In the genomic region with DNA sequence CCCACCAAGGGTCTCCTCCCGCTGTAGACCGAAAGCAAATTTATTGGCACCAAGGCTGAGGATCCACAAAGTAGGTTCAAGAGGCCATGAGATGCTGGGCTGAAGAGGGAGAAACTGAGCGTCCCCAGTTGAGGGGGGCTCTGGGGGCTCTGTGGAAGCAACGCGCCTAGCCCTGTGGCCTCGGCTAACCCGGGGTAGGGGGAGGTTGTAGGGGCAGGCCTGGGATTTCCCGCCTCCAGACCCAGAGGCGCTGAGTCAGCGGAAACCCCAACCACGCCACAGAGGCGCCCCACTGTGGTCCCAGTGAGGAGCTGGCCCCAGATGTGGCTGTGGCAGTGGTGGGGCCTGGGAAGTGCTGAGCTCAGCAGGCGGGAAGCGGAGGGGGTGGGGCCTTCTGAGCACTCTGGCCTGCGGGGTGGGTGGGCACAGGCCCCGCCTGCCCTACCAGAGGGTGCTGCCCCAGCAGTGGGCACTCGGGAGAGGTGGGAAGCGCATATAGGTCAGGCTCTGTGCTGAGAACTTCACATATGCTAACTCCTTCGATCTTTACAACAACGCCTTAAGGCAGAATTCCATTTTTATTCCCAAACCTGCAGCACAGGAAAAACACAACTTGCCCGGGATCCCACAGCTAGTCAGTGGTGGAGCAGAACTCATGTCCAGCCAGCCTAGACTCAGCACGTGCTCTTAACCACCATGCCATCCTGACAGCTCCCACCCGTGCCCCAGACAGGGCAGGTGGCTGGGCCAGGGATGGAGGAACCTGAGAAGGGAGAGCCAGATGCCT, we compare ENCODE assay signal across 8 cellular contexts. TPM values are rescaled to one million over a fixed set of nuclear protein-coding genes. Genes with fewer than 3 reads are reported as not detected.
DNase-seq lines count a peak whose midpoint lies in the region; ATAC-seq and TF ChIP-seq lines count a peak whose summit lies in the region.

No MANE protein-coding gene starts in this region.

- ATAC-seq in GM18870 (IDR thresholded peaks at IDR 0.05; ENCODE audit: unreplicated experiment): no peak

- TF ChIP-seq CTCF in WI38 (IDR thresholded peaks at IDR 0.05; ENCODE audit: low read depth, low read length) (no peak; the same call in 1 of the 2 replicates), lower leg skin (IDR thresholded peaks at IDR 0.05) (no peak)

- 18 to 24% methylated on average over 20 to 23 of the region's 23 CpGs for WGBS in lower leg skin, 2 donors

- DNase-seq in NOMO-1 treated with DMSO at 0.1 percent for 48 hours (lab: John Stamatoyannopoulos, UW; ENCODE audit: unreplicated experiment): peak; percentile 10
- no peak for DNase-seq in NOMO-1 treated with dmso at 0.1 percent for 144 hours (lab: John Stamatoyannopoulos, UW; ENCODE audit: unreplicated experiment)
- peak in 43 of 61 donors; percentile 10 to 75 (median 33) for DNase-seq in caudate nucleus (lab: John Stamatoyannopoulos, UW)
- peak; percentile 43 to 92 for DNase-seq in lower leg skin (ENCODE audit: low spot score in 2 of 2)
- peak; percentile 55 for DNase-seq in stimulated activated CD8-positive, alpha-beta memory T cell treated with anti-CD3 and anti-CD28 coated beads, Interleukin-12 subunit alpha, Interleukin-12 subunit beta, amount 100 ng/mL, for 4 hours (ENCODE audit: low read depth)
- DNase-seq in NAMALWA (ENCODE audit: low spot score): no peak

- peak overlapping the region; percentile 52 for H3K27ac ChIP-seq in caudate nucleus (ENCODE audit: low read depth, low read length)

- intact Hi-C loops in lower leg skin (cut with DNase I; ENCODE audit: low total_unique reads): no loop called here

- H3K4me3 ChIP-seq in WI38 (ENCODE audit: low read depth, low read length) (peak overlapping the region; percentile 72), lower leg skin (ENCODE audit: low read depth, poor library complexity, severe bottlenecking) (no peak overlapping the region)

- TF ChIP-seq POLR2A in lower leg skin (IDR thresholded peaks at IDR 0.05): no peak

RNA-seq across cellular contexts. Expression of a gene that starts 1.5 kb away (rescaled TPM):
- total RNA-seq in lower leg skin: 100 to 1,000 TPM in 2 of 4 donors, 10 to 100 TPM in 2; 79.7 to 128 (median 94.7) TPM

RNA-seq across cellular contexts. Expression of a gene that starts 58.9 kb away (rescaled TPM):
- 1 to 10 TPM; 2.2 to 4.6 (median 3.3) TPM for total RNA-seq in lower leg skin

Comparison
In these comparisons a context has a peak if more than half of its experiments do, and no peak if none do; other contexts are left out.
1. DNase-seq: peak in NOMO-1 treated with DMSO at 0.1 percent for 48 hours (single experiment), caudate nucleus (43 of 61), lower leg skin (2 of 2) and stimulated activated CD8-positive, alpha-beta memory T cell treated with anti-CD3 and anti-CD28 coated beads, Interleukin-12 subunit alpha, Interleukin-12 subunit beta, amount 100 ng/mL, for 4 hours (single experiment); none in NOMO-1 treated with dmso at 0.1 percent for 144 hours (single experiment) and NAMALWA (single experiment).